Comparison of ENCODE assay signal across 1 cellular context in genomic region chr9:123058834-123059233, GRCh38.
TF ChIP-seq lines count a peak whose summit lies in the region.

No MANE protein-coding gene starts in this region.

TF ChIP-seq in SK-N-SH treated with all-trans-retinoic acid at 6 μM for 48 hours, 23 proteins besides CTCF, POLR2A, EP300 and RAD21:
- no peak for TF ChIP-seq TSHZ2 (CRISPR knock-in tag; IDR thresholded peaks at IDR 0.05)
- TF ChIP-seq ARNTL (CRISPR knock-in tag; IDR thresholded peaks at IDR 0.05; ENCODE audit: borderline replicate concordance, low read depth), result no peak
- TF ChIP-seq CSRNP3 (CRISPR knock-in tag; IDR thresholded peaks at IDR 0.05), result no peak
- no peak for TF ChIP-seq TCF4 (CRISPR knock-in tag; IDR thresholded peaks at IDR 0.05; ENCODE audit: borderline replicate concordance)
- TF ChIP-seq ZNF565 (CRISPR knock-in tag; conservative IDR thresholded peaks at IDR 0.05; ENCODE audit: low read depth), result no peak
- TF ChIP-seq PPARA (CRISPR knock-in tag; IDR thresholded peaks at IDR 0.05; ENCODE audit: borderline replicate concordance), result no peak
- no peak for TF ChIP-seq ISL1 (CRISPR knock-in tag; IDR thresholded peaks at IDR 0.05)
TF ChIP-seq in SK-N-SH treated with all-trans-retinoic acid at 6 μM for 48 hours: peak in this region for 0.
